ENCODE assay signal across 12 cellular contexts in genomic region chr5:150301901-150302300, GRCh38. TPM values are rescaled to one million over a fixed set of nuclear protein-coding genes. Genes with fewer than 3 reads are reported as not detected.
DNase-seq lines count a peak whose midpoint lies in the region; ATAC-seq and TF ChIP-seq lines count a peak whose summit lies in the region.
"Had no signal": no experiment of that assay in that cellular context is flagged by ENCODE, and none has a peak within 500 bp of the region (broad histone marks: within the 10 kb centered on the region; RNA-seq: fewer than 3 reads in every experiment).

No MANE protein-coding gene starts in this region.

- H3K9me3 ChIP-seq in cardiac muscle cell (ENCODE audit: low read depth) (no peaks in the 10 kb centered on the region), duodenal mucosa (ENCODE audit: control insufficient read depth in 1 of 2, low read length in 2 of 2) (no peaks in the 10 kb centered on the region), upper lobe of right lung (no peaks in the 10 kb centered on the region)

- ATAC-seq in Right ventricle myocardium inferior (no peak), upper lobe of right lung (no peak), HG03439 (IDR thresholded peaks at IDR 0.05; ENCODE audit: unreplicated experiment) (no peak)

- H3K56ac ChIP-seq in mesendoderm (ENCODE audit: low read length) = peak overlapping the region; percentile 87

- H2BK5ac ChIP-seq in mesendoderm (ENCODE audit: low read length) = no peak overlapping the region

- no peak overlapping the region for H3K18ac ChIP-seq in mesendoderm (ENCODE audit: low read length)

- H4K8ac ChIP-seq in mesendoderm (ENCODE audit: low read depth, low read length) = no peak overlapping the region

- no peaks in the 10 kb centered on the region for H3K36me3 ChIP-seq in cardiac muscle cell
- H3K36me3 ChIP-seq in duodenal mucosa (ENCODE audit: control insufficient read depth in 1 of 2, insufficient read depth in 2 of 2, low read length in 2 of 2) = no peaks in the 10 kb centered on the region
- H3K36me3 ChIP-seq in mesendoderm (ENCODE audit: control insufficient read depth, insufficient read depth, low read length) = no peaks in the 10 kb centered on the region
- no peaks in the 10 kb centered on the region for H3K36me3 ChIP-seq in upper lobe of right lung

- H3K27ac ChIP-seq in cardiac muscle cell (no peak overlapping the region), duodenal mucosa (ENCODE audit: low read depth, low read length) (no peak overlapping the region), mesendoderm (ENCODE audit: low read depth, low read length) (no peak overlapping the region), upper lobe of right lung (peak overlapping the region; percentile 78)

- H3K27me3 ChIP-seq in cardiac muscle cell (peaks cover 12% of the 10 kb centered on the region), duodenal mucosa (ENCODE audit: control insufficient read depth in 1 of 2, insufficient read depth in 2 of 2, low read length in 2 of 2) (peaks cover 20 to 30% of the 10 kb centered on the region in 2 donors), mesendoderm (ENCODE audit: insufficient read depth, low read length, poor library complexity) (no peaks in the 10 kb centered on the region), upper lobe of right lung (peaks cover 23% of the 10 kb centered on the region)

- no peaks in the 10 kb centered on the region for H3K79me1 ChIP-seq in mesendoderm (ENCODE audit: low read length)

- H3K9ac ChIP-seq in duodenal mucosa (ENCODE audit: low read depth in 1 of 2, low read length in 2 of 2) (no peak overlapping the region), mesendoderm (ENCODE audit: low read length) (peak overlapping the region; percentile 74)

- no peak overlapping the region for H3K23ac ChIP-seq in mesendoderm (ENCODE audit: low read length)

- WGBS in mesendoderm (ENCODE audit: extremely low coverage, insufficient coverage, low lambda C conversion rate) = no CpG with 5 or more reads among the region's 22 CpGs

- no peak overlapping the region for H2BK120ac ChIP-seq in mesendoderm (ENCODE audit: low read depth, low read length)

- peaks cover 5% of the 10 kb centered on the region for H3K4me1 ChIP-seq in cardiac muscle cell (ENCODE audit: low read depth)
- H3K4me1 ChIP-seq in duodenal mucosa (ENCODE audit: control insufficient read depth in 1 of 2, insufficient read depth in 2 of 2, low read length in 2 of 2) = peaks cover 3 to 4% of the 10 kb centered on the region in 2 donors
- peaks cover 17% of the 10 kb centered on the region for H3K4me1 ChIP-seq in mesendoderm (ENCODE audit: control insufficient read depth, low read depth, low read length)
- H3K4me1 ChIP-seq in upper lobe of right lung = peaks cover 15% of the 10 kb centered on the region

- H3K79me2 ChIP-seq in mesendoderm (ENCODE audit: control insufficient read depth, insufficient read depth, low read length) = no peaks in the 10 kb centered on the region

- H2AK5ac ChIP-seq in mesendoderm (ENCODE audit: low read length) = no peak overlapping the region

- no peak overlapping the region for H2BK15ac ChIP-seq in mesendoderm (replicated peaks; ENCODE audit: low read depth)

- H3K4me3 ChIP-seq in cardiac muscle cell (peak overlapping the region; percentile 16), duodenal mucosa (ENCODE audit: low read depth in 1 of 2, low read length in 2 of 2) (peak overlapping the region; percentile 27 to 45), mesendoderm (ENCODE audit: low read length) (peak overlapping the region; percentile 14), upper lobe of right lung (peak overlapping the region; percentile 45)

- H3K4ac ChIP-seq in mesendoderm (ENCODE audit: low read depth, low read length) = no peak overlapping the region

- no peak overlapping the region for H4K5ac ChIP-seq in mesendoderm (ENCODE audit: low read length)

- intact Hi-C loops in Right ventricle myocardium inferior (cut with DNase I) = no loop called here
- intact Hi-C loops in upper lobe of right lung (cut with DNase I) = no loop called here

- DNase-seq in cardiac muscle cell (ENCODE audit: low read depth in 1 of 2, low spot score in 1 of 2) (no peak), Right ventricle myocardium inferior (ENCODE audit: missing footprints) (no peak), mesendoderm (peak; percentile 44), upper lobe of right lung (no peak), NCI-H1417 (lab: John Stamatoyannopoulos, UW) (no peak), DMS79 treated with DMSO at 0.1 percent for 48 hours (lab: John Stamatoyannopoulos, UW) (no peak)
- DNase-seq: GF-D8, hypothalamus, NCI-H1105 treated with DMSO at 0.1 percent for 48 hours had no signal

- peak overlapping the region; percentile 83 for H3K4me2 ChIP-seq in mesendoderm (ENCODE audit: low read length)

- TF ChIP-seq CTCF in cardiac muscle cell (IDR thresholded peaks at IDR 0.05; ENCODE audit: low read depth, low read length) (no peak), upper lobe of right lung (IDR thresholded peaks at IDR 0.05) (no peak)

RNA-seq across cellular contexts. Expression of gene ARSI, which starts 0.8 kb away (rescaled TPM):
- 3.3 and 6.4 TPM in 2 replicates for total RNA-seq in cardiac muscle cell
- 2.0 and 2.1 TPM in 2 replicates for polyA plus RNA-seq in cardiac muscle cell
- total RNA-seq in Right ventricle myocardium inferior = 0.65 TPM
- 2.4 TPM for polyA plus RNA-seq in mesendoderm (2013, experiment 1 of 2)
- polyA plus RNA-seq in mesendoderm (2013, experiment 2 of 2) = 2.6 TPM
- 4.0 TPM for total RNA-seq in upper lobe of right lung
- total RNA-seq: activated T-helper 1 cell treated with anti-CD3 and anti-CD28 coated beads, Interleukin-12 subunit alpha, Interleukin-12 subunit beta, Interleukin-2, Interleukin-4 antibody, amounts not matched to agents 30 ng/mL and 10 ng/mL and 1 ng/mL, durations not matched to agents 14 hours and 24 hours and 36 hours had no signal

RNA-seq across cellular contexts. Expression of gene CAMK2A, which starts 12.3 kb away (rescaled TPM):
- total RNA-seq in cardiac muscle cell (34.6 and 47.7 TPM in 2 replicates), Right ventricle myocardium inferior (17.0 TPM), upper lobe of right lung (1.5 TPM)
- polyA plus RNA-seq in cardiac muscle cell = 11.8 and 19.0 TPM in 2 replicates
- polyA plus RNA-seq in mesendoderm (2013, experiment 1 of 2) = 0.01 TPM
- not detected for polyA plus RNA-seq in mesendoderm (2013, experiment 2 of 2)
- total RNA-seq: activated T-helper 1 cell treated with anti-CD3 and anti-CD28 coated beads, Interleukin-12 subunit alpha, Interleukin-12 subunit beta, Interleukin-2, Interleukin-4 antibody, amounts not matched to agents 30 ng/mL and 10 ng/mL and 1 ng/mL, durations not matched to agents 14 hours and 24 hours and 36 hours had no signal

RNA-seq across cellular contexts. Expression of gene TCOF1, which starts 55.6 kb away (rescaled TPM):
- total RNA-seq in cardiac muscle cell = 29.5 and 46.0 TPM in 2 replicates
- polyA plus RNA-seq in cardiac muscle cell = 31.4 and 37.7 TPM in 2 replicates
- 17.8 TPM for total RNA-seq in Right ventricle myocardium inferior
- polyA plus RNA-seq in mesendoderm (2013, experiment 1 of 2) = 79.8 TPM
- 80.6 TPM for polyA plus RNA-seq in mesendoderm (2013, experiment 2 of 2)
- 31.1 TPM for total RNA-seq in upper lobe of right lung
